9 cellular contexts compared by ENCODE assay signal in the genomic region with DNA sequence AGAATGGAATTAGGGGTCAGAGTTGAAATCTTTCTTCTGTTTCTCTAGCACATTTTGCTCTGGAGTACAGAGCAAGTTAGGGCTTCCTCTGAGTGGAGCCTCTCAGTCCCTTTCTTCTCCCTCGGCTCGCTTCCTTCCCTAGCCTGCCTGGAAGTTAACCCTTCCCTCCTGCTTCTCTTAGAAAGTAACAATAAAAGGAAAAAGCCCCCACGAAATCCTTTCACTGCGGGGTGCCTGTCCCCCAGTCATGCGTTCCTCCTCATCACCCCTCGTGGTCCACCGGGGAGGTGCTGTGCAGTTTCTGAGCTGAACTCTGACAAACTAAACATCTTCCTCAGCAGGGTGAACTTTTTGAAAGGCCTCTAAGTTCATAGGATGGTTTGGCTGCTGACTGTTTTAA. TPM values are rescaled to one million over a fixed set of nuclear protein-coding genes. Genes with fewer than 3 reads are reported as not detected.
DNase-seq lines count a peak whose midpoint lies in the region; ATAC-seq and TF ChIP-seq lines count a peak whose summit lies in the region.
"Had no signal": no experiment of that assay in that cellular context is flagged by ENCODE, and none has a peak within 500 bp of the region (broad histone marks: within the 10 kb centered on the region; RNA-seq: fewer than 3 reads in every experiment).

No MANE protein-coding gene starts in this region.

- no peaks in the 10 kb centered on the region for H3K36me3 Mint-ChIP-seq in activated T-cell treated with anti-CD3 and anti-CD28 coated beads, Interleukin-2, amount 50 U/mL, for 72 hours (ENCODE audit: insufficient read depth in 2 of 2)
- no peaks in the 10 kb centered on the region for H3K36me3 Mint-ChIP-seq in activated T-cell treated with anti-CD3 and anti-CD28 coated beads, Interleukin-2, amount 50 U/mL, for 24 hours (ENCODE audit: low read depth)
- peaks cover 16% of the 10 kb centered on the region for H3K36me3 Mint-ChIP-seq in activated naive CD8-positive, alpha-beta T cell treated with anti-CD3 and anti-CD28 coated beads, Interleukin-2, amount 10 ng/mL, durations not matched to agents 7 days and 5 days

- no peaks in the 10 kb centered on the region for H3K9me3 Mint-ChIP-seq in activated T-cell treated with anti-CD3 and anti-CD28 coated beads, Interleukin-2, amount 50 U/mL, for 72 hours
- H3K9me3 Mint-ChIP-seq in activated T-cell treated with anti-CD3 and anti-CD28 coated beads, Interleukin-2, amount 50 U/mL, for 24 hours, result no peaks in the 10 kb centered on the region
- H3K9me3 Mint-ChIP-seq in activated naive CD8-positive, alpha-beta T cell treated with anti-CD3 and anti-CD28 coated beads, Interleukin-2, amount 10 ng/mL, durations not matched to agents 7 days and 5 days, result no peaks in the 10 kb centered on the region

- no peak for TF ChIP-seq CTCF in right lobe of liver (IDR thresholded peaks at IDR 0.05)
- TF ChIP-seq CTCF in tibial artery (IDR thresholded peaks at IDR 0.05), result no peak
- TF ChIP-seq CTCF in Peyer's patch (IDR thresholded peaks at IDR 0.05), result no peak

- no peaks in the 10 kb centered on the region for H3K27me3 ChIP-seq in right lobe of liver
- no peaks in the 10 kb centered on the region for H3K27me3 ChIP-seq in tibial artery
- no peaks in the 10 kb centered on the region for H3K27me3 ChIP-seq in Peyer's patch

- DNase-seq in activated T-cell treated with anti-CD3 and anti-CD28 coated beads, Interleukin-2, amount 50 U/mL, for 72 hours, result peak in 1 of 2 donors; percentile 11
- DNase-seq in activated T-cell treated with anti-CD3 and anti-CD28 coated beads, Interleukin-2, amount 50 U/mL, for 24 hours, result no peak
- DNase-seq in activated naive CD8-positive, alpha-beta T cell treated with anti-CD3 and anti-CD28 coated beads, Interleukin-2, amount 10 ng/mL, durations not matched to agents 7 days and 5 days, result no peak
- no peak for DNase-seq in right lobe of liver
- DNase-seq in tibial artery, result no peak
- DNase-seq in Peyer's patch, result no peak
- no peak for DNase-seq in COLO668 (lab: John Stamatoyannopoulos, UW; ENCODE audit: unreplicated experiment)
- DNase-seq: C1 segment of cervical spinal cord had no signal

- H3K27me3 Mint-ChIP-seq in activated T-cell treated with anti-CD3 and anti-CD28 coated beads, Interleukin-2, amount 50 U/mL, for 72 hours (ENCODE audit: low read depth), result peaks cover 66% of the 10 kb centered on the region
- peaks cover 74% of the 10 kb centered on the region for H3K27me3 Mint-ChIP-seq in activated T-cell treated with anti-CD3 and anti-CD28 coated beads, Interleukin-2, amount 50 U/mL, for 24 hours
- peaks cover 57% of the 10 kb centered on the region for H3K27me3 Mint-ChIP-seq in activated naive CD8-positive, alpha-beta T cell treated with anti-CD3 and anti-CD28 coated beads, Interleukin-2, amount 10 ng/mL, durations not matched to agents 7 days and 5 days

- H3K4me3 ChIP-seq in right lobe of liver (peak overlapping the region; percentile 54 to 76 (median 68)), tibial artery (peak overlapping the region; percentile 78 to 88), Peyer's patch (peak overlapping the region in 2 of 4 donors; percentile 52 to 65)

- no peak overlapping the region for H3K27ac Mint-ChIP-seq in activated T-cell treated with anti-CD3 and anti-CD28 coated beads, Interleukin-2, amount 50 U/mL, for 72 hours
- no peak overlapping the region for H3K27ac Mint-ChIP-seq in activated T-cell treated with anti-CD3 and anti-CD28 coated beads, Interleukin-2, amount 50 U/mL, for 24 hours
- H3K27ac Mint-ChIP-seq in activated naive CD8-positive, alpha-beta T cell treated with anti-CD3 and anti-CD28 coated beads, Interleukin-2, amount 10 ng/mL, durations not matched to agents 7 days and 5 days, result peak overlapping the region; percentile 56

- no peak for ATAC-seq in activated T-cell treated with anti-CD3 and anti-CD28 coated beads, Interleukin-2, amount 50 U/mL, for 72 hours (replicated peaks in 1 of 2)
- no peak for ATAC-seq in activated naive CD8-positive, alpha-beta T cell treated with anti-CD3 and anti-CD28 coated beads, Interleukin-2, amount 10 ng/mL, durations not matched to agents 7 days and 5 days (ENCODE audit: low read depth)
- ATAC-seq in right lobe of liver, result no peak
- no peak for ATAC-seq in HG02759 (IDR thresholded peaks at IDR 0.05; ENCODE audit: unreplicated experiment)

- intact Hi-C loops in right lobe of liver (cut with DNase I) (no loop called here), tibial artery (cut with DNase I; ENCODE audit: low total_unique reads) (no loop called here)

- POLR2A ChIA-PET in activated naive CD8-positive, alpha-beta T cell treated with anti-CD3 and anti-CD28 coated beads, Interleukin-2, amount 10 ng/mL, durations not matched to agents 7 days and 5 days (lab: Charles Lee), result interaction anchor here (0.6 kb wide), 1 partner anchor 198 kb away, joined by 4 read pairs; no protein-coding TSS in a partner anchor

- no peaks in the 10 kb centered on the region for H3K9me3 ChIP-seq in right lobe of liver
- no peaks in the 10 kb centered on the region for H3K9me3 ChIP-seq in tibial artery
- peaks cover 0 to 2% (median 0%) of the 10 kb centered on the region in 4 donors for H3K9me3 ChIP-seq in Peyer's patch

- H3K36me3 ChIP-seq in right lobe of liver (peaks cover 0 to 13% (median 2%) of the 10 kb centered on the region in 4 donors), tibial artery (peaks cover 0 to 10% (median 2%) of the 10 kb centered on the region in 3 donors), Peyer's patch (no peaks in the 10 kb centered on the region)

- TF ChIP-seq POLR2A in right lobe of liver (IDR thresholded peaks at IDR 0.05), result no peak
- TF ChIP-seq POLR2A in Peyer's patch (IDR thresholded peaks at IDR 0.05), result no peak

- H3K4me1 Mint-ChIP-seq in activated T-cell treated with anti-CD3 and anti-CD28 coated beads, Interleukin-2, amount 50 U/mL, for 72 hours (ENCODE audit: low read depth), result peaks cover 22% of the 10 kb centered on the region
- peaks cover 29% of the 10 kb centered on the region for H3K4me1 Mint-ChIP-seq in activated T-cell treated with anti-CD3 and anti-CD28 coated beads, Interleukin-2, amount 50 U/mL, for 24 hours (ENCODE audit: low read depth)
- H3K4me1 Mint-ChIP-seq in activated naive CD8-positive, alpha-beta T cell treated with anti-CD3 and anti-CD28 coated beads, Interleukin-2, amount 10 ng/mL, durations not matched to agents 7 days and 5 days, result peaks cover 32% of the 10 kb centered on the region

- peak overlapping the region; percentile 70 to 77 for H3K4me3 Mint-ChIP-seq in activated T-cell treated with anti-CD3 and anti-CD28 coated beads, Interleukin-2, amount 50 U/mL, for 72 hours
- H3K4me3 Mint-ChIP-seq in activated T-cell treated with anti-CD3 and anti-CD28 coated beads, Interleukin-2, amount 50 U/mL, for 24 hours, result no peak overlapping the region
- peak overlapping the region; percentile 87 for H3K4me3 Mint-ChIP-seq in activated naive CD8-positive, alpha-beta T cell treated with anti-CD3 and anti-CD28 coated beads, Interleukin-2, amount 10 ng/mL, durations not matched to agents 7 days and 5 days

- WGBS in right lobe of liver (ENCODE audit: insufficient coverage, low coverage, low lambda C conversion rate, missing lambda C conversion rate), result 9% methylated on average over 7 of the region's 7 CpGs

- H3K27ac ChIP-seq in right lobe of liver (peak overlapping the region; percentile 73 to 75 (median 73)), tibial artery (peak overlapping the region; percentile 73 to 74), Peyer's patch (no peak overlapping the region)

- H3K4me1 ChIP-seq in right lobe of liver (peaks cover 0 to 37% (median 0%) of the 10 kb centered on the region in 4 donors), tibial artery (peaks cover 0 to 56% (median 34%) of the 10 kb centered on the region in 4 donors), Peyer's patch (peaks cover 0 to 42% (median 4%) of the 10 kb centered on the region in 4 donors)

RNA-seq across cellular contexts. Expression of gene IGFBP2, which starts 2.0 kb away (rescaled TPM):
- 1 to 10 TPM; 3.6 to 7.4 TPM for total RNA-seq in activated T-cell treated with anti-CD3 and anti-CD28 coated beads, Interleukin-2, amount 50 U/mL, for 72 hours
- 100 to 1,000 TPM in 1 of 2 experiments, 10 to 100 TPM in 1; 97.3 to 115 TPM for total RNA-seq in activated naive CD8-positive, alpha-beta T cell treated with anti-CD3 and anti-CD28 coated beads, Interleukin-2, amount 10 ng/mL, durations not matched to agents 7 days and 5 days
- 1,000 to 10,000 TPM in 2 of 6 experiments, 100 to 1,000 TPM in 4; 276 to 1,091 (median 406) TPM for total RNA-seq in right lobe of liver
- 10 to 100 TPM; 24.8 to 51.9 (median 44.6) TPM for total RNA-seq in Peyer's patch

Comparison
In these comparisons a context has a peak if more than half of its experiments do, and no peak if none do; other contexts are left out.
1. H3K27ac ChIP-seq: peak in right lobe of liver (3 of 3) and tibial artery (2 of 2); none in Peyer's patch (0 of 4).